12 cellular contexts compared by ENCODE assay signal in genomic region chr19:42512743-42513304, GRCh38. TPM values are rescaled to one million over a fixed set of nuclear protein-coding genes. Genes with fewer than 3 reads are reported as not detected.
DNase-seq lines count a peak whose midpoint lies in the region; ATAC-seq and TF ChIP-seq lines count a peak whose summit lies in the region.
"Had no signal": no experiment of that assay in that cellular context is flagged by ENCODE, and none has a peak within 500 bp of the region (broad histone marks: within the 10 kb centered on the region; RNA-seq: fewer than 3 reads in every experiment).

No MANE protein-coding gene starts in this region.

- H3K36me3 ChIP-seq in H7 (replicated peaks; ENCODE audit: control insufficient read depth, insufficient read depth, low read length) (no peaks in the 10 kb centered on the region), adrenal gland (replicated peaks in 1 of 2) (no peaks in the 10 kb centered on the region)

- no peaks in the 10 kb centered on the region for H3K9me3 Mint-ChIP-seq in stimulated activated naive CD8-positive, alpha-beta T cell treated with anti-CD3 and anti-CD28 coated beads, Interleukin-15, Interleukin-2, amounts not matched to agents 100 ng/mL and 50 ng/mL, for 24 hours

- DNase-seq in stimulated activated CD4-positive, alpha-beta T cell treated with anti-CD3 and anti-CD28 coated beads, Interleukin-1b, Interleukin-23, amount 100 ng/mL, for 48 hours: peak; percentile 24
- DNase-seq in stimulated activated CD4-positive, alpha-beta T cell treated with anti-CD3 and anti-CD28 coated beads, Interleukin-4, amount 100 ng/mL, for 1 hour: no peak
- DNase-seq in H7 (peak; percentile 43), NCI-H69 (lab: John Stamatoyannopoulos, UW) (peak; percentile 9), NCI-H187 treated with DMSO at 0.1 percent for 48 hours (lab: John Stamatoyannopoulos, UW) (no peak), left lobe of liver (ENCODE audit: low spot score) (no peak), adrenal gland (no peak)
- DNase-seq: NCI-H510A had no signal

- TF ChIP-seq CTCF in adrenal gland (IDR thresholded peaks at IDR 0.05): no peak

- peak overlapping the region; percentile 76 for H3K27ac Mint-ChIP-seq in stimulated activated naive CD8-positive, alpha-beta T cell treated with anti-CD3 and anti-CD28 coated beads, Interleukin-15, Interleukin-2, amounts not matched to agents 100 ng/mL and 50 ng/mL, for 24 hours
- H3K27ac Mint-ChIP-seq: CD14-positive monocyte had no signal

- H3K4me3 ChIP-seq in H7 (ENCODE audit: insufficient read depth, low read depth, low read length): no peak overlapping the region
- no peak overlapping the region for H3K4me3 ChIP-seq in adrenal gland
- H3K4me3 ChIP-seq: skin epidermis had no signal

- no peak for ATAC-seq in left lobe of liver
- ATAC-seq: HepG2 had no signal

- intact Hi-C loops in adrenal gland (cut with DNase I): no loop called here

- no peak for TF ChIP-seq POLR2A in adrenal gland (IDR thresholded peaks at IDR 0.05)

- no peaks in the 10 kb centered on the region for H3K27me3 Mint-ChIP-seq in stimulated activated naive CD8-positive, alpha-beta T cell treated with anti-CD3 and anti-CD28 coated beads, Interleukin-15, Interleukin-2, amounts not matched to agents 100 ng/mL and 50 ng/mL, for 24 hours

- peaks cover 37% of the 10 kb centered on the region for H3K4me1 Mint-ChIP-seq in stimulated activated naive CD8-positive, alpha-beta T cell treated with anti-CD3 and anti-CD28 coated beads, Interleukin-15, Interleukin-2, amounts not matched to agents 100 ng/mL and 50 ng/mL, for 24 hours (ENCODE audit: low read depth)

- 89 to 94% (median 92%) methylated on average over 10 of the region's 10 CpGs for whole genome bisulfite sequencing in adrenal gland, 4 donors

- no peaks in the 10 kb centered on the region for H3K9me3 ChIP-seq in adrenal gland (replicated peaks in 1 of 3)

- H3K36me3 Mint-ChIP-seq in stimulated activated naive CD8-positive, alpha-beta T cell treated with anti-CD3 and anti-CD28 coated beads, Interleukin-15, Interleukin-2, amounts not matched to agents 100 ng/mL and 50 ng/mL, for 24 hours (ENCODE audit: low read depth): peaks cover 3% of the 10 kb centered on the region
- H3K36me3 Mint-ChIP-seq: CD14-positive monocyte had no signal

- no peak overlapping the region for H3K27ac ChIP-seq in adrenal gland
- H3K27ac ChIP-seq: skin epidermis had no signal

- H3K4me1 ChIP-seq in adrenal gland (replicated peaks in 1 of 2): no peaks in the 10 kb centered on the region

- H3K4me3 Mint-ChIP-seq in stimulated activated naive CD8-positive, alpha-beta T cell treated with anti-CD3 and anti-CD28 coated beads, Interleukin-15, Interleukin-2, amounts not matched to agents 100 ng/mL and 50 ng/mL, for 24 hours: no peak overlapping the region
- H3K4me3 Mint-ChIP-seq: CD14-positive monocyte had no signal

- H3K27me3 ChIP-seq in H7 (ENCODE audit: control insufficient read depth, insufficient read depth, low read length): no peaks in the 10 kb centered on the region; the same call in 1 of the 2 replicates
- no peaks in the 10 kb centered on the region for H3K27me3 ChIP-seq in adrenal gland

RNA-seq across cellular contexts. Expression of gene CEACAM1, which starts 15.5 kb away (rescaled TPM):
- 0.30 and 0.42 TPM in 2 replicates for total RNA-seq in H7 (2014; rRNA removed; shearing (Covaris generic))
- 27.0 TPM for total RNA-seq in left lobe of liver
- 10 to 100 TPM; 15.2 to 35.2 (median 26.6) TPM for total RNA-seq in adrenal gland
- 10 to 100 TPM; 15.5 to 59.5 (median 17.7) TPM for polyA plus RNA-seq in adrenal gland

Comparison
In these comparisons a context has a peak if more than half of its experiments do, and no peak if none do; other contexts are left out.
1. DNase-seq: peak in stimulated activated CD4-positive, alpha-beta T cell treated with anti-CD3 and anti-CD28 coated beads, Interleukin-1b, Interleukin-23, amount 100 ng/mL, for 48 hours (single experiment), H7 (single experiment) and NCI-H69 (single experiment); none in stimulated activated CD4-positive, alpha-beta T cell treated with anti-CD3 and anti-CD28 coated beads, Interleukin-4, amount 100 ng/mL, for 1 hour (single experiment), NCI-H187 treated with DMSO at 0.1 percent for 48 hours (single experiment), left lobe of liver (single experiment) and adrenal gland (0 of 7).
2. RNA of gene CEACAM1, which starts 15.5 kb away (total RNA-seq): 15.2 to 35.2 TPM in adrenal gland and 27.0 TPM in left lobe of liver (single experiment); 0.30 to 0.42 TPM in H7; every median in the first group is over 10 times any median in the second.